8 cellular contexts compared by ENCODE assay signal in the genomic region with DNA sequence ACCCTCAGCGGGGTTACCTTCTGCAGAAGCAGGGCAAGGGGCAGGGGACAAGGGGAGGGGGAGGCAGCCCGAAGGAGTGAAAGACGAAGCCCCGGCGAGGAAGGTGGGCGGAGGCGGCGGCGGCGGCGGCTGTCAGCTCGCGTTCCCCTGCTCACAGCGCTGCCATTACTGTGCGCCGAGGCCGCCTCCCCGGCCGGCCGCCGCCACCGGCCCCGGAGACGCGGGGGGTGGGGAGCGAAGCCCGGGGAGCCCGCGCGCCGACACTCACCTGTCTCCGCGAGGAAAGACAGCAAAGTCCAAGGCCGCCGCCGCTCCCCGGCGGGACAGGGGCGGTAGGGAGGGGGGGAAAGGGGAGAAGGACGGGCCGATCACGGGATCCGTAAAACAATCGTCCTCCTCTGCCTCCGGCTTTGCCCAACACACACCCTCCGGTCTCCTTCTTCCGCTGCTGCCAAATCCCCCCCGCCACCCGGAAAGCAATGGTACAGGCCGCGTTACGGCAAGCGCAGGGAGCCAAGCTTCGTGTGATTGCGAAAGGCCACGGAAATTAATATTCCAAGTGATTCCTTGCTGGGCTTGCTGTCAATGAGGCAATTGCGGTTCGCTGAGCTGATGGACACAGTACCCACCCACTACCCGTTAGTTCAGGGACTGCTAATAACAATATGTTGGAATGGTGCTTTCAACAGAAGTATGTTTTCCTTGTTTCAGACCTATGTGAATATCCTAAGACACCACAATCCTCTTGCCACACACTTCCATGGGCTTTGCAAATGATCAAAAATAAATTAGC.
DNase-seq lines count a peak whose midpoint lies in the region; ATAC-seq and TF ChIP-seq lines count a peak whose summit lies in the region.

Gene CUL2 (minus strand): TSS at position 180 of the 793 bp plus-strand sequence. CDS start 19,024 bp downstream, outside the sequence.

- H3K36me3 Mint-ChIP-seq in central memory CD8-positive, alpha-beta T cell (ENCODE audit: insufficient read depth), result peaks cover 20% of the 10 kb centered on the region

- peak; percentile 97 for ATAC-seq in GM19035 (IDR thresholded peaks at IDR 0.05; ENCODE audit: unreplicated experiment)
- ATAC-seq in HG03342 (IDR thresholded peaks at IDR 0.05; ENCODE audit: unreplicated experiment), result peak; percentile 96
- ATAC-seq in activated CD4-positive, CD25-positive, alpha-beta regulatory T cell treated with anti-CD3 and anti-CD28 coated beads, Interleukin-2, amount 50 U/mL, for 24 hours, result peak; percentile 96 to 97
- ATAC-seq in central memory CD8-positive, alpha-beta T cell (replicated peaks; ENCODE audit: extremely low read depth, poor library complexity, severe bottlenecking), result peak; percentile 95

- H3K4me1 Mint-ChIP-seq in central memory CD8-positive, alpha-beta T cell, result peaks cover 52% of the 10 kb centered on the region

- peak within 1 kb of the TSS; percentile 91 for H3K4me3 Mint-ChIP-seq in central memory CD8-positive, alpha-beta T cell

- DNase-seq in AG09319 (ENCODE audit: extremely low read depth, low read depth), result peak; percentile 92
- DNase-seq in NCI-H345 treated with DMSO at 0.1 percent for 48 hours (lab: John Stamatoyannopoulos, UW; ENCODE audit: unreplicated experiment), result peak; percentile 75
- DNase-seq in central memory CD8-positive, alpha-beta T cell (ENCODE audit: low spot score in 2 of 2), result peak; percentile 88 to 91
- DNase-seq in islet precursor cell, result peak; percentile 95
- peak; percentile 85 for DNase-seq in stimulated activated CD4-positive, alpha-beta T cell treated with anti-CD3 and anti-CD28 coated beads, Interleukin-12 subunit alpha, Interleukin-12 subunit beta, amount 100 ng/mL, for 4 hours

- TF ChIP-seq CTCF in AG09319 (IDR thresholded peaks at IDR 0.05; ENCODE audit: low read depth, low read length), result no peak

- H3K27me3 Mint-ChIP-seq in central memory CD8-positive, alpha-beta T cell, result no peaks in the 10 kb centered on the region

- H3K27ac Mint-ChIP-seq in central memory CD8-positive, alpha-beta T cell (ENCODE audit: low read depth), result peak within 1 kb of the TSS; percentile 87

- H3K9me3 Mint-ChIP-seq in central memory CD8-positive, alpha-beta T cell, result no peaks in the 10 kb centered on the region

Comparison
In these comparisons a context has a peak if more than half of its experiments do, and no peak if none do; other contexts are left out.
1. Peak in every context shown above with its lines: DNase-seq and ATAC-seq.